In the genomic region with DNA sequence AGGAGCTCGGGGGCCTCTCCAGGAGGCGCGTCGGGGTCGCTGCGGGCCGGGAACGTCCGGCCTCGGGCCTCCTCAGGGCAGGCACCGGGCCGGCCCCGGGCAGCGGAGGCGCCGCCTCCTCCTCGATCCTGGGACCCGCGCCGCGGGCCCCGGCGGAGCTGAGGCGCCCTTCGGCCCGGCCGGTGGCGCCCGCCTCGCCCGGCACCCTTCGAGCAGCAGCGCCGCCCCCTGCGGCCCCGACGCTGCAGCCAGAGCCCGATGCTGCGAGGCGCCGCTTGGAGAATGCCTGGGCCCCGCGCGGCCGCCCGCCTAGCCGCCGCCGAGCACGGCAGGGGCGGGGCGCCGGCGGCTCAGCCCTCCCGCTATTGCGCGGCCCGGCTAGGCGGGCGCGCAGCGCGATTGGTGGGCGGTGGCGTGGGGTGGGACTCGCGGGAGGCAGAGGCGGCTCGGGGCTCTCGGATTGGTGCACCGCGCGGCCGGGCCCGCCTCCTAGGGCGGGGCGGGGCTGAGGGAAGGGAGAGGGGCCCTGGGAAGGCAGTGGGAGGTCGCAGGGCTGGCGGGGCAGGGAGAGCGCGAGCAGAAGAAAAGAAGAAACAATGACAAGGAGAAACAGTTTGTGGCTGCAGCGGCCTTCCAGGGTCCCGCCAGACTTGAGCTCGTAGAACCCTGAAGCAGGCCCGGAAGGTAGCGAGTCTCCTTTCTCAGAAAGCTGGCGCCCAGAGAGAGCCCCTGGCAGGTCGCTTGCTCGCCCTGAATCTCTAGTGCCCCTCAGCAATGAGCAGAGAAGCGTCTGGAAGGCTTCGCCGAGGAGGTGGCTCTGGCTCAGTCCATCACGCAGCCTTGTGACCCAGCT, we compare ENCODE assay signal across 8 cellular contexts. TPM values are rescaled to one million over a fixed set of nuclear protein-coding genes. Genes with fewer than 3 reads are reported as not detected.
DNase-seq lines count a peak whose midpoint lies in the region; ATAC-seq, FAIRE-seq and TF ChIP-seq lines count a peak whose summit lies in the region.

Gene EEIG1, minus strand, starts transcription at position 284 of the 853 bp plus-strand sequence. CDS start 852 bp downstream, outside the sequence.

- no peaks in the 10 kb centered on the region for H3K9me3 Mint-ChIP-seq in T-cell

- peaks cover 39 to 53% (median 48%) of the 10 kb centered on the region in 3 donors for H3K4me1 Mint-ChIP-seq in T-cell

- in situ Hi-C loops in transverse colon (cut with MboI; ENCODE audit: low pct_ligation_motif_present in 1 of 4, low pct_unique_long_range_greater_than_20kb in 1 of 4, low sequenced_read_pairs in 3 of 4), result no loop called here

- DNase-seq in GM12892 (ENCODE audit: insufficient read length) (peak; percentile 90), NCI-H1436 treated with DMSO at 0.1 percent for 48 hours (lab: John Stamatoyannopoulos, UW) (peak; percentile 55), T-cell (peak; percentile 93 to 99 (median 97)), adipocyte (ENCODE audit: low read depth) (peak; percentile 98), cardiac septum (ENCODE audit: low spot score) (peak; percentile 98), pons (ENCODE audit: low spot score) (peak; percentile 96), transverse colon (peak; percentile 98)

- TF ChIP-seq CTCF in transverse colon (IDR thresholded peaks at IDR 0.05), result no peak

- intact Hi-C loops in cardiac septum (cut with DNase I), result loop anchor here (2.0 kb wide), 1 partner anchor 30 kb away; no protein-coding TSS in a partner anchor
- intact Hi-C loops in transverse colon (cut with DNase I; ENCODE audit: low total_unique reads), result loop anchor here (5.0 to 10.0 kb wide), 2 partner anchors 39 to 64 kb away; no protein-coding TSS in a partner anchor

- peak; percentile 80 for ATAC-seq in HG02798 (IDR thresholded peaks at IDR 0.05; ENCODE audit: poor library complexity, unreplicated experiment)
- ATAC-seq in T-cell (replicated peaks in 1 of 4), result peak; percentile 85 to 90 (median 88)

- H3K36me3 Mint-ChIP-seq in T-cell, result peaks cover 33% of the 10 kb centered on the region

- peak within 1 kb of the TSS; percentile 93 for H3K9ac ChIP-seq in adipocyte (ENCODE audit: low read length)

- H3K36me3 ChIP-seq in adipocyte (ENCODE audit: control insufficient read depth, insufficient read depth, low read length, severe bottlenecking) (no peaks in the 10 kb centered on the region), transverse colon (no peaks in the 10 kb centered on the region)

- CTCF ChIA-PET in T-cell (lab: Charles Lee), result interaction anchor here (0.6 to 1.5 kb wide), 6 partner anchors 10 to 617 kb away, joined by 3 to 7 read pairs (median 4); no protein-coding TSS in a partner anchor

- H3K4me1 ChIP-seq in adipocyte (ENCODE audit: control insufficient read depth, insufficient read depth, low read length) (peaks cover 45% of the 10 kb centered on the region), transverse colon (peaks cover 20 to 41% (median 38%) of the 10 kb centered on the region in 4 donors)

- H3K27me3 Mint-ChIP-seq in T-cell, result no peaks in the 10 kb centered on the region

- peak; percentile 95 for FAIRE-seq in GM12892 (lab: Jason Lieb, UNC)

- no peaks in the 10 kb centered on the region for H3K27me3 ChIP-seq in adipocyte (replicated peaks; ENCODE audit: control insufficient read depth, insufficient read depth, low read length)
- H3K27me3 ChIP-seq in transverse colon, result no peaks in the 10 kb centered on the region

- H3K27ac ChIP-seq in transverse colon, result peak within 1 kb of the TSS; percentile 94 to 98 (median 98)

- H3K9me3 ChIP-seq in adipocyte (ENCODE audit: control insufficient read depth, low read length) (no peaks in the 10 kb centered on the region), transverse colon (no peaks in the 10 kb centered on the region)

- peak within 1 kb of the TSS; percentile 98 to 99 for H3K27ac Mint-ChIP-seq in T-cell

- WGBS in transverse colon (ENCODE audit: low coverage in 1 of 2), 2 donors, result 1% methylated on average over 49 of the region's 93 CpGs; no CpG with 5 or more reads in 1 of the 2 donors

- no peak for TF ChIP-seq EP300 in transverse colon (IDR thresholded peaks at IDR 0.05; ENCODE audit: low read depth)

- TF ChIP-seq POLR2A in GM12892 (IDR thresholded peaks at IDR 0.05; ENCODE audit: low read depth, low read length) (peak; percentile 83; the same call in 1 of the 2 replicates), transverse colon (IDR thresholded peaks at IDR 0.05) (peak; percentile 87)

- H3K4me3 Mint-ChIP-seq in T-cell, result peak within 1 kb of the TSS; percentile 91 to 97 (median 96)

- POLR2A ChIA-PET in T-cell (lab: Charles Lee), result interaction anchor here (0.5 to 0.8 kb wide), 4 partner anchors 36 to 47 kb away, joined by 3 to 5 read pairs (median 4); no protein-coding TSS in a partner anchor

- peak within 1 kb of the TSS; percentile 90 for H3K4me3 ChIP-seq in adipocyte (ENCODE audit: low read length)
- peak within 1 kb of the TSS; percentile 74 to 91 (median 90) for H3K4me3 ChIP-seq in transverse colon

RNA-seq across cellular contexts. Expression of gene EEIG1, which starts in this region (rescaled TPM):
- polyA plus RNA-seq in GM12892 (2012; ENCODE audit: missing spikeins), result 26.4 TPM
- total RNA-seq in T-cell (100 to 1,000 TPM; 351 to 746 (median 698) TPM), cardiac septum (24.1 TPM), transverse colon (100 to 1,000 TPM in 2 of 4 donors, 10 to 100 TPM in 2; 77.0 to 230 (median 96.7) TPM)

Comparison
In these comparisons a context has a peak if more than half of its experiments do, and no peak if none do; other contexts are left out.
1. Peak in every context shown above with its lines: DNase-seq, ATAC-seq, H3K4me3 ChIP-seq and H3K27ac ChIP-seq.